ENCODE assay signal across 21 cellular contexts in genomic region chr11:110124605-110125004, GRCh38. TPM values are rescaled to one million over a fixed set of nuclear protein-coding genes. Genes with fewer than 3 reads are reported as not detected.
DNase-seq lines count a peak whose midpoint lies in the region; ATAC-seq, FAIRE-seq and TF ChIP-seq lines count a peak whose summit lies in the region.
"Had no signal": no experiment of that assay in that cellular context is flagged by ENCODE, and none has a peak within 500 bp of the region (broad histone marks: within the 10 kb centered on the region; RNA-seq: fewer than 3 reads in every experiment).

No MANE protein-coding gene starts in this region.

- TF ChIP-seq RAD21 in GM12878 (IDR thresholded peaks at IDR 0.05; ENCODE audit: insufficient read depth, low read depth, low read length) = no peak

- no peaks in the 10 kb centered on the region; the same call in 1 of the 2 replicates for H4K20me1 ChIP-seq in GM12878 (ENCODE audit: control insufficient read depth, insufficient read depth)

- no TSS peak for BruUV-seq in GM12878 (replicated peaks; lab: Mats Ljungman, UMichigan)

- SMC1A ChIA-PET in GM12878 (lab: Charles Lee; ENCODE audit: uncharacterized antibody, unreplicated experiment) = interaction anchor here (0.8 to 1.3 kb wide), 3 partner anchors 11 to 184 kb away, joined by 3 read pairs; no protein-coding TSS in a partner anchor

- H3K9ac ChIP-seq in GM12878 (ENCODE audit: control insufficient read depth, insufficient read depth, low read length) = no peak overlapping the region
- H3K9ac ChIP-seq: BLaER1 treated with 17β-estradiol and CSF1 and Interleukin-3, amounts not matched to agents 10 nM and 100 nM had no signal

- peak; percentile 21 for FAIRE-seq in GM19239 (lab: Jason Lieb, UNC)
- no peak for FAIRE-seq in GM12878 (lab: Jason Lieb, UNC)
- FAIRE-seq: A204.1, G401.6 had no signal

- RAD21 ChIA-PET in GM12878 (lab: Charles Lee; ENCODE audit: unreplicated experiment) = no interaction called here

- H3K27me3 ChIP-seq in ACC112 (ENCODE audit: insufficient read depth, low read length) = no peaks in the 10 kb centered on the region
- H3K27me3 ChIP-seq in GM12878 (replicated peaks in 1 of 2; ENCODE audit: control insufficient read depth in 2 of 2, insufficient read depth in 2 of 2, low read length in 1 of 2) = no peaks in the 10 kb centered on the region
- H3K27me3 ChIP-seq: BLaER1 treated with 17β-estradiol and CSF1 and Interleukin-3, amounts not matched to agents 10 nM and 100 nM had no signal

- no peaks in the 10 kb centered on the region for H3K9me3 ChIP-seq in GM12878 (replicated peaks; ENCODE audit: control insufficient read depth, insufficient read depth, low read length)

- CTCF ChIA-PET in GM12878 (lab: Yijun Ruan, JAX) = no interaction called here

- ATAC-seq in GM12878 (no peak), GM18861 (IDR thresholded peaks at IDR 0.05; ENCODE audit: unreplicated experiment) (no peak)
- ATAC-seq: HCT116 had no signal

- no peak overlapping the region for H3K4me2 ChIP-seq in GM12878 (ENCODE audit: control insufficient read depth, insufficient read depth)
- H3K4me2 ChIP-seq: BLaER1 treated with 17β-estradiol and CSF1 and Interleukin-3, amounts not matched to agents 10 nM and 100 nM had no signal

- TF ChIP-seq POLR2A in GM12878 (IDR thresholded peaks at IDR 0.05; ENCODE audit: low read depth, low read length) = no peak

- H3K4me3 ChIP-seq in ACC112 (ENCODE audit: low read depth, low read length) (no peak overlapping the region), GM12878 (no peak overlapping the region)
- H3K4me3 ChIP-seq: BLaER1 treated with 17β-estradiol and CSF1 and Interleukin-3, amounts not matched to agents 10 nM and 100 nM had no signal

- WGBS in GM12878 (ENCODE audit: insufficient coverage, insufficient replicate concordance, low lambda C conversion rate, missing lambda C conversion rate) = 69% methylated on average over 2 of the region's 2 CpGs

- H2AFZ ChIP-seq in ACC112 (ENCODE audit: low read length, unreplicated experiment) = no peak overlapping the region
- no peak overlapping the region for H2AFZ ChIP-seq in GM12878 (ENCODE audit: control insufficient read depth, low read depth, low read length)

- H3K79me2 ChIP-seq in ACC112 (ENCODE audit: control insufficient read depth, insufficient read depth, low read length, unreplicated experiment) (peaks cover 92% of the 10 kb centered on the region), GM12878 (ENCODE audit: control insufficient read depth, insufficient read depth, low read length) (peaks cover 9% of the 10 kb centered on the region)

- peaks cover 18% of the 10 kb centered on the region for H3K36me3 ChIP-seq in ACC112 (ENCODE audit: insufficient read depth, low read length)
- peaks cover 0 to under 1% of the 10 kb centered on the region in 2 experiments; a peak in 1 of 4 replicates for H3K36me3 ChIP-seq in GM12878 (ENCODE audit: control insufficient read depth in 2 of 2, insufficient read depth in 2 of 2, low read length in 1 of 2)

- no peak for TF ChIP-seq CTCF in GM12878 (IDR thresholded peaks at IDR 0.05 in 2 of 3, conservative IDR thresholded peaks at IDR 0.05 in 1 of 3; ENCODE audit: control insufficient read depth in 2 of 3, extremely low read depth in 1 of 3, insufficient read depth in 1 of 3, low read depth in 3 of 3, low read length in 3 of 3)

- DNase-seq in GM19239 (ENCODE audit: insufficient read length, low spot score) = no peak
- no peak for DNase-seq in GM12878 (ENCODE audit: low read depth, low spot score)
- DNase-seq in iris pigment epithelial cell (ENCODE audit: low read depth) = peak; percentile 49
- DNase-seq in UCSD-AML1 (lab: John Stamatoyannopoulos, UW; ENCODE audit: unreplicated experiment) = no peak
- DNase-seq in RKO (ENCODE audit: low spot score) = no peak
- DNase-seq: AML-193; CD4-positive, alpha-beta T cell; IMR-90; KG1; MM.1S; NCI-H1694 treated with DMSO at 0.1 percent for 48 hours; NCI-H2081; NCI-H526; SHP77 had no signal

- H3K27ac ChIP-seq in ACC112 (ENCODE audit: low read depth, low read length) (peak overlapping the region; percentile 70), GM12878 (ENCODE audit: control insufficient read depth, insufficient read depth) (no peak overlapping the region)
- H3K27ac ChIP-seq: BLaER1 treated with 17β-estradiol and CSF1 and Interleukin-3, amounts not matched to agents 10 nM and 100 nM; RWPE1 had no signal

- no peak for TF ChIP-seq EP300 in GM12878 (IDR thresholded peaks at IDR 0.05; ENCODE audit: borderline replicate concordance in 1 of 2, control insufficient read depth in 1 of 2, low read depth in 2 of 2, low read length in 2 of 2)

- intact Hi-C loops in GM12878 (cut with micrococcal nuclease; ENCODE audit: unreplicated experiment) = no loop called here

- POLR2A ChIA-PET in GM12878 (lab: Charles Lee) = no interaction called here

- H3K4me1 ChIP-seq in ACC112 (ENCODE audit: control insufficient read depth, insufficient read depth, low read length, unreplicated experiment) = peaks cover 93% of the 10 kb centered on the region
- H3K4me1 ChIP-seq in GM12878 (ENCODE audit: control insufficient read depth, insufficient read depth, low read length) = no peaks in the 10 kb centered on the region

- in situ Hi-C loops in GM12878 (cut with MboI) = no loop called here

TF ChIP-seq in GM12878, 131 proteins besides CTCF, POLR2A, EP300 and RAD21:
- TF ChIP-seq ATF7 (IDR thresholded peaks at IDR 0.05; ENCODE audit: low read depth) = peak; percentile 41; the same call in 1 of the 2 replicates
- TF ChIP-seq CBFB (IDR thresholded peaks at IDR 0.05; ENCODE audit: low read depth) = no peak

RNA-seq across cellular contexts. Expression of gene ZC3H12C, which starts 31.4 kb away (rescaled TPM):
- total RNA-seq in GM12878 (2013; cell fraction: nucleolus; rRNA removed) = 85.3 and 89.4 TPM in 2 replicates
- total RNA-seq in GM12878 (2014; rRNA removed) (4.5 and 5.2 TPM in 2 replicates), GM12878 (2014; rRNA removed; fragmentation: Illumina TruSeq; extraction: Trizol) (4.3 and 4.8 TPM in 2 replicates), GM12878 (2021) (6.9 and 7.4 TPM in 2 replicates)
- 2.3 TPM for polyA plus RNA-seq in GM12878 (2011; ENCODE audit: low read depth)
- polyA plus RNA-seq in GM12878 (2011; rRNA removed) (31.0 and 33.4 TPM in 2 replicates), GM12878 (2014; fragmentation: Illumina TruSeq; extraction: Trizol) (5.0 and 6.1 TPM in 2 replicates), GM12878 (2014; fragmentation: Nextera tagmentation; extraction: Ambion mirVana) (under 1 TPM; 0.31 to 0.68 TPM), GM12878 (2014; rRNA removed) (2.7 and 3.0 TPM in 2 replicates), GM12878 (2016; fragmentation: Nextera tagmentation; extraction: Ambion mirVana) (under 1 TPM; 0.47 to 0.88 TPM)
- 16.3 and 20.0 TPM in 2 replicates for polyA plus RNA-seq in GM12878 (2011; cell fraction: cytosol; rRNA removed)
- 50.0 and 63.9 TPM in 2 replicates for polyA plus RNA-seq in GM12878 (2011; cell fraction: nucleus; rRNA removed)
- polyA plus RNA-seq in GM12878 (2012) = 3.6 and 6.9 TPM in 2 replicates
- 48.1 and 60.4 TPM in 2 replicates for polyA minus RNA-seq in GM12878 (2011; rRNA and poly(A)+ RNA removed)
- polyA minus RNA-seq in GM12878 (2011; cell fraction: cytosol; rRNA and poly(A)+ RNA removed) = 12.0 and 14.9 TPM in 2 replicates
- 34.0 and 40.4 TPM in 2 replicates for polyA minus RNA-seq in GM12878 (2011; cell fraction: nucleus; rRNA and poly(A)+ RNA removed)
